Comparison of ENCODE assay signal across 7 cellular contexts in genomic region chr1:37476460-37477197, GRCh38. TPM values are rescaled to one million over a fixed set of nuclear protein-coding genes. Genes with fewer than 3 reads are reported as not detected.
DNase-seq lines count a peak whose midpoint lies in the region; ATAC-seq, FAIRE-seq and TF ChIP-seq lines count a peak whose summit lies in the region.

No MANE protein-coding gene starts in this region.

- H4K20me1 ChIP-seq in HepG2 (ENCODE audit: insufficient read depth, low read length): peaks cover 17% of the 10 kb centered on the region; the same call in 1 of the 2 replicates

- peak; percentile 36 for DNase-seq in NCI-H69 (lab: John Stamatoyannopoulos, UW)
- no peak for DNase-seq in central memory CD8-positive, alpha-beta T cell (ENCODE audit: low spot score in 2 of 2)
- DNase-seq in HepG2 (ENCODE audit: low spot score): peak; percentile 61
- DNase-seq in stimulated activated CD4-positive, alpha-beta T cell treated with anti-CD3 and anti-CD28 coated beads, Interleukin-4, amount 100 ng/mL, for 4 hours: no peak
- no peak for DNase-seq in stimulated activated CD4-positive, alpha-beta T cell treated with anti-CD3 and anti-CD28 coated beads, Interleukin-2, amount 100 ng/mL, for 24 hours

- peak overlapping the region; percentile 96 for H3K4me3 Mint-ChIP-seq in central memory CD8-positive, alpha-beta T cell

- 0% methylated on average over 2 of the region's 5 CpGs for WGBS in HepG2 (ENCODE audit: low lambda C conversion rate)

- H3K4me1 Mint-ChIP-seq in central memory CD8-positive, alpha-beta T cell: peaks cover 72% of the 10 kb centered on the region

- H3K4me1 ChIP-seq in HepG2 (ENCODE audit: insufficient read depth, low read length): peaks cover 76% of the 10 kb centered on the region

- H3K36me3 Mint-ChIP-seq in central memory CD8-positive, alpha-beta T cell (ENCODE audit: insufficient read depth): peaks cover 79% of the 10 kb centered on the region

- peaks cover 5 to 14% of the 10 kb centered on the region in 2 experiments for H3K36me3 ChIP-seq in HepG2 (replicated peaks in 1 of 2; ENCODE audit: control insufficient read depth in 1 of 2, insufficient read depth in 2 of 2, low read length in 2 of 2)

- no peaks in the 10 kb centered on the region for H3K27me3 Mint-ChIP-seq in central memory CD8-positive, alpha-beta T cell

- H3K27me3 ChIP-seq in HepG2 (ENCODE audit: control insufficient read depth in 1 of 2, insufficient read depth in 2 of 2, low read length in 2 of 2): no peaks in the 10 kb centered on the region; a peak in 1 of 5 replicates

- H2AFZ ChIP-seq in HepG2 (ENCODE audit: low read length): no peak overlapping the region

- no peaks in the 10 kb centered on the region for H3K9me3 ChIP-seq in HepG2 (ENCODE audit: low read length)

- in situ Hi-C loops in HepG2 (cut with HindIII; ENCODE audit: extremely low pct_ligation_motif_present, low pct_unique_long_range_greater_than_20kb): no loop called here

- no peak for ATAC-seq in central memory CD8-positive, alpha-beta T cell (replicated peaks; ENCODE audit: extremely low read depth, poor library complexity, severe bottlenecking)
- peak; percentile 14 for ATAC-seq in HepG2

- intact Hi-C loops in HepG2 (cut with micrococcal nuclease; ENCODE audit: unreplicated experiment): loop anchor here (10.0 kb wide), 1 partner anchor 218 kb away; the partner anchor contains the start of gene CDCA8

- no peak for TF ChIP-seq RAD21 in HepG2 (CRISPR knock-in tag; IDR thresholded peaks at IDR 0.05)

- H3K4me3 ChIP-seq in GM12875 (ENCODE audit: low read depth, low read length): peak overlapping the region; percentile 63
- H3K4me3 ChIP-seq in HepG2 (replicated peaks in 1 of 3; ENCODE audit: insufficient read depth in 1 of 3, low read depth in 2 of 3, low read length in 3 of 3): peak overlapping the region; percentile 65 to 85 (median 80)

- peak overlapping the region; percentile 83 for H3K9ac ChIP-seq in HepG2 (ENCODE audit: insufficient read depth, low read depth, low read length)

- CTCF ChIA-PET in HepG2 (lab: Yijun Ruan, JAX; ENCODE audit: low intra/inter-chr PET ratio, low total read pairs): no interaction called here

- H3K4me2 ChIP-seq in HepG2 (ENCODE audit: low read depth, low read length): peak overlapping the region; percentile 96

- POLR2A ChIA-PET in HepG2 (lab: Yijun Ruan, JAX): interaction anchor here (1.0 to 6.1 kb wide), 8 partner anchors 9 to 383 kb away, joined by 3 to 57 read pairs (median 6); partner anchors contain the start of genes MEAF6 and MTF1

- TF ChIP-seq POLR2A in HepG2 (IDR thresholded peaks at IDR 0.05; ENCODE audit: insufficient read depth in 1 of 2, low read depth in 2 of 2, low read length in 2 of 2): no peak

- H3K27ac Mint-ChIP-seq in central memory CD8-positive, alpha-beta T cell (ENCODE audit: low read depth): peak overlapping the region; percentile 99

- FAIRE-seq in HepG2 (lab: Jason Lieb, UNC): peak; percentile 50

- H3K27ac ChIP-seq in HepG2 (ENCODE audit: extremely low read length, insufficient read depth, low read length) (peak overlapping the region; percentile 64), temporal lobe (ENCODE audit: low read depth, low read length) (peak overlapping the region; percentile 67)

- no TSS peak for BruUV-seq in HepG2 (replicated peaks; lab: Mats Ljungman, UMichigan)

- H3K9me3 Mint-ChIP-seq in central memory CD8-positive, alpha-beta T cell: no peaks in the 10 kb centered on the region

- TF ChIP-seq EP300 in HepG2 (IDR thresholded peaks at IDR 0.05; ENCODE audit: low read depth in 2 of 2, low read length in 2 of 2): no peak
- no peak for TF ChIP-seq EP300 in HepG2 (CRISPR knock-in tag; IDR thresholded peaks at IDR 0.05; ENCODE audit: borderline replicate concordance)

- TF ChIP-seq CTCF in GM12875 (IDR thresholded peaks at IDR 0.05; ENCODE audit: borderline replicate concordance, insufficient read depth, low read depth, low read length): no peak
- no peak for TF ChIP-seq CTCF in HepG2 (CRISPR knock-in tag; IDR thresholded peaks at IDR 0.05)

- peaks cover 42% of the 10 kb centered on the region for H3K79me2 ChIP-seq in HepG2 (ENCODE audit: insufficient read depth, low read length)

TF ChIP-seq in HepG2, 621 proteins besides CTCF, POLR2A, EP300 and RAD21 (continues in another document):
- TF ChIP-seq YY1 (IDR thresholded peaks at IDR 0.05; ENCODE audit: insufficient read depth, insufficient replicate concordance, low read depth, low read length) (peak; percentile 7), ZSCAN25 (CRISPR knock-in tag; IDR thresholded peaks at IDR 0.05) (0 out of 2 replicates have a peak, but pooled peaks have one; percentile 52), MTA3 (CRISPR knock-in tag; IDR thresholded peaks at IDR 0.05) (no peak), ZBTB38 (CRISPR knock-in tag; IDR thresholded peaks at IDR 0.05) (0 out of 2 replicates have a peak, but pooled peaks have one; percentile 26), PLRG1 (conservative IDR thresholded peaks at IDR 0.05) (no peak), ATM (IDR thresholded peaks at IDR 0.05; ENCODE audit: borderline replicate concordance) (no peak), ZNF883 (CRISPR knock-in tag; IDR thresholded peaks at IDR 0.05; ENCODE audit: not compliant biosample characterization) (peak; percentile 74)

RNA-seq across cellular contexts. Expression of gene ZC3H12A, which starts 2.2 kb away (rescaled TPM):
- total RNA-seq in HepG2 (2016; rRNA removed; fragmentation: Illumina TruSeq; extraction: Trizol) (4.2 and 6.8 TPM in 2 replicates), temporal lobe (0.25 TPM)
- total RNA-seq in HepG2 (2016; cell fraction: cytosol; rRNA removed; fragmentation: Illumina TruSeq; extraction: Trizol; ENCODE audit: low read depth): 1.2 and 1.8 TPM in 2 replicates
- 3.9 and 5.9 TPM in 2 replicates for total RNA-seq in HepG2 (2016; cell fraction: insoluble cytoplasmic fraction; rRNA removed; fragmentation: Illumina TruSeq; extraction: Trizol)
- 2.6 and 3.2 TPM in 2 replicates for total RNA-seq in HepG2 (2016; cell fraction: membrane; rRNA removed; fragmentation: Illumina TruSeq; extraction: Trizol)
- 8.0 and 8.9 TPM in 2 replicates for total RNA-seq in HepG2 (2016; cell fraction: nucleus; rRNA removed; fragmentation: Illumina TruSeq; extraction: Trizol)
- 13.3 and 21.1 TPM in 2 replicates for polyA plus RNA-seq in HepG2 (2011; rRNA removed)
- polyA plus RNA-seq in HepG2 (2011; cell fraction: cytosol; rRNA removed): 11.9 and 13.7 TPM in 2 replicates
- polyA plus RNA-seq in HepG2 (2011; cell fraction: nucleus; rRNA removed): 45.8 and 63.2 TPM in 2 replicates
- polyA plus RNA-seq in HepG2 (2012): 3.7 and 6.2 TPM in 2 replicates
- 0.97 and 1.0 TPM in 2 replicates for polyA plus RNA-seq in HepG2 (2016; cell fraction: cytosol; fragmentation: Illumina TruSeq; extraction: Trizol; ENCODE audit: low read depth)
- polyA plus RNA-seq in HepG2 (2016; cell fraction: insoluble cytoplasmic fraction; fragmentation: Illumina TruSeq; extraction: Trizol; ENCODE audit: low read depth): 5.6 and 5.9 TPM in 2 replicates
- 2.2 and 2.6 TPM in 2 replicates for polyA plus RNA-seq in HepG2 (2016; cell fraction: membrane; fragmentation: Illumina TruSeq; extraction: Trizol; ENCODE audit: low read depth)
- 17.0 and 18.8 TPM in 2 replicates for polyA plus RNA-seq in HepG2 (2016; cell fraction: nucleus; fragmentation: Illumina TruSeq; extraction: Trizol; ENCODE audit: insufficient read depth, low read depth)
- 12.1 and 39.9 TPM in 2 replicates for polyA minus RNA-seq in HepG2 (2011; rRNA and poly(A)+ RNA removed; ENCODE audit: low replicate concordance)
- 5.1 and 5.8 TPM in 2 replicates for polyA minus RNA-seq in HepG2 (2011; cell fraction: cytosol; rRNA and poly(A)+ RNA removed)
- polyA minus RNA-seq in HepG2 (2011; cell fraction: nucleus; rRNA and poly(A)+ RNA removed): 8.0 and 14.0 TPM in 2 replicates

RNA-seq across cellular contexts. Expression of gene MEAF6, which starts 37.9 kb away (rescaled TPM):
- total RNA-seq in HepG2 (2016; rRNA removed; fragmentation: Illumina TruSeq; extraction: Trizol) (45.6 and 67.6 TPM in 2 replicates), temporal lobe (78.4 TPM)
- 19.8 and 20.4 TPM in 2 replicates for total RNA-seq in HepG2 (2016; cell fraction: cytosol; rRNA removed; fragmentation: Illumina TruSeq; extraction: Trizol; ENCODE audit: low read depth)
- 47.7 and 62.7 TPM in 2 replicates for total RNA-seq in HepG2 (2016; cell fraction: insoluble cytoplasmic fraction; rRNA removed; fragmentation: Illumina TruSeq; extraction: Trizol)
- 37.7 and 38.7 TPM in 2 replicates for total RNA-seq in HepG2 (2016; cell fraction: membrane; rRNA removed; fragmentation: Illumina TruSeq; extraction: Trizol)
- 28.0 and 36.7 TPM in 2 replicates for total RNA-seq in HepG2 (2016; cell fraction: nucleus; rRNA removed; fragmentation: Illumina TruSeq; extraction: Trizol)
- polyA plus RNA-seq in HepG2 (2011; rRNA removed): 24.6 and 29.5 TPM in 2 replicates
- 16.3 and 30.1 TPM in 2 replicates for polyA plus RNA-seq in HepG2 (2011; cell fraction: cytosol; rRNA removed)
- polyA plus RNA-seq in HepG2 (2011; cell fraction: nucleus; rRNA removed): 17.5 and 23.0 TPM in 2 replicates
- 26.8 and 30.1 TPM in 2 replicates for polyA plus RNA-seq in HepG2 (2012)
- 19.7 and 22.4 TPM in 2 replicates for polyA plus RNA-seq in HepG2 (2016; cell fraction: cytosol; fragmentation: Illumina TruSeq; extraction: Trizol; ENCODE audit: low read depth)
- polyA plus RNA-seq in HepG2 (2016; cell fraction: insoluble cytoplasmic fraction; fragmentation: Illumina TruSeq; extraction: Trizol; ENCODE audit: low read depth): 79.9 and 89.9 TPM in 2 replicates
- 34.2 and 35.5 TPM in 2 replicates for polyA plus RNA-seq in HepG2 (2016; cell fraction: membrane; fragmentation: Illumina TruSeq; extraction: Trizol; ENCODE audit: low read depth)
- 43.7 and 52.2 TPM in 2 replicates for polyA plus RNA-seq in HepG2 (2016; cell fraction: nucleus; fragmentation: Illumina TruSeq; extraction: Trizol; ENCODE audit: insufficient read depth, low read depth)
- 5.8 and 11.9 TPM in 2 replicates for polyA minus RNA-seq in HepG2 (2011; rRNA and poly(A)+ RNA removed; ENCODE audit: low replicate concordance)
- polyA minus RNA-seq in HepG2 (2011; cell fraction: cytosol; rRNA and poly(A)+ RNA removed): 13.2 and 14.9 TPM in 2 replicates
- 37.2 and 43.1 TPM in 2 replicates for polyA minus RNA-seq in HepG2 (2011; cell fraction: nucleus; rRNA and poly(A)+ RNA removed)

Comparison
In these comparisons a context has a peak if more than half of its experiments do, and no peak if none do; other contexts are left out.
1. DNase-seq: peak in NCI-H69 (single experiment) and HepG2 (single experiment); none in central memory CD8-positive, alpha-beta T cell (0 of 2), stimulated activated CD4-positive, alpha-beta T cell treated with anti-CD3 and anti-CD28 coated beads, Interleukin-4, amount 100 ng/mL, for 4 hours (0 of 2) and stimulated activated CD4-positive, alpha-beta T cell treated with anti-CD3 and anti-CD28 coated beads, Interleukin-2, amount 100 ng/mL, for 24 hours (0 of 2).